ENCODE assay signal across 8 cellular contexts in genomic region chr4:105060628-105061027, GRCh38.
DNase-seq lines count a peak whose midpoint lies in the region; ATAC-seq and TF ChIP-seq lines count a peak whose summit lies in the region.

No MANE protein-coding gene starts in this region.

- H3K9ac ChIP-seq in endodermal cell (ENCODE audit: extremely low read depth, low read length, poor library complexity, severe bottlenecking), result no peak overlapping the region

- peak; percentile 91 for ATAC-seq in GM21423 (IDR thresholded peaks at IDR 0.05; ENCODE audit: unreplicated experiment)
- ATAC-seq in HG03575 (IDR thresholded peaks at IDR 0.05; ENCODE audit: extremely low read depth, insufficient number of reproducible peaks, low FRiP score, unreplicated experiment), result peak; percentile 86
- ATAC-seq in activated T-helper 17 cell treated with anti-CD3 and anti-CD28 coated beads, Interleukin-2, amount 50 U/mL, for 72 hours (replicated peaks), result peak; percentile 71

- no peaks in the 10 kb centered on the region for H3K36me3 ChIP-seq in neutrophil
- no peaks in the 10 kb centered on the region for H3K36me3 ChIP-seq in endodermal cell (ENCODE audit: control insufficient read depth, insufficient read depth, low read length)
- no peaks in the 10 kb centered on the region for H3K36me3 ChIP-seq in H7 (replicated peaks; ENCODE audit: control insufficient read depth, insufficient read depth, low read length)

- peaks cover 84 to 89% of the 10 kb centered on the region in 2 experiments for H3K4me1 ChIP-seq in neutrophil (ENCODE audit: control insufficient read depth in 1 of 2, insufficient read depth in 1 of 2, low read depth in 1 of 2, low read length in 1 of 2)
- H3K4me1 ChIP-seq in endodermal cell (ENCODE audit: control insufficient read depth, insufficient read depth, low read length), result no peaks in the 10 kb centered on the region

- peak overlapping the region; percentile 96 for H3K27ac Mint-ChIP-seq in activated T-helper 17 cell treated with anti-CD3 and anti-CD28 coated beads, Interleukin-2, amount 50 U/mL, for 72 hours
- no peak overlapping the region for H3K27ac Mint-ChIP-seq in endodermal cell

- TF ChIP-seq CTCF in GM12865 (IDR thresholded peaks at IDR 0.05; ENCODE audit: insufficient read depth, low read depth, low read length, missing control alignments), result no peak
- no peak for TF ChIP-seq CTCF in neutrophil (IDR thresholded peaks at IDR 0.05)
- TF ChIP-seq CTCF in endodermal cell (conservative IDR thresholded peaks at IDR 0.05), result no peak

- H3K36me3 Mint-ChIP-seq in activated T-helper 17 cell treated with anti-CD3 and anti-CD28 coated beads, Interleukin-2, amount 50 U/mL, for 72 hours (ENCODE audit: low read depth), result no peaks in the 10 kb centered on the region
- no peaks in the 10 kb centered on the region for H3K36me3 Mint-ChIP-seq in endodermal cell (ENCODE audit: low read depth)

- DNase-seq in GM12865 (ENCODE audit: low read depth) (peak; percentile 94), endodermal cell (no peak), NCI-H510A treated with DMSO at 0.1 percent for 48 hours (lab: John Stamatoyannopoulos, UW) (no peak), H7 (no peak)

- no peaks in the 10 kb centered on the region for H3K9me3 Mint-ChIP-seq in activated T-helper 17 cell treated with anti-CD3 and anti-CD28 coated beads, Interleukin-2, amount 50 U/mL, for 72 hours
- no peaks in the 10 kb centered on the region for H3K9me3 Mint-ChIP-seq in endodermal cell

- H3K4me1 Mint-ChIP-seq in activated T-helper 17 cell treated with anti-CD3 and anti-CD28 coated beads, Interleukin-2, amount 50 U/mL, for 72 hours, result peaks cover 39% of the 10 kb centered on the region
- H3K4me1 Mint-ChIP-seq in endodermal cell, result peaks cover 2% of the 10 kb centered on the region

- H3K9me3 ChIP-seq in neutrophil (no peaks in the 10 kb centered on the region), endodermal cell (ENCODE audit: control insufficient read depth, low read length) (no peaks in the 10 kb centered on the region)

- peak overlapping the region; percentile 74 for H3K4me3 Mint-ChIP-seq in activated T-helper 17 cell treated with anti-CD3 and anti-CD28 coated beads, Interleukin-2, amount 50 U/mL, for 72 hours
- no peak overlapping the region for H3K4me3 Mint-ChIP-seq in endodermal cell

- H3K27ac ChIP-seq in neutrophil (peak overlapping the region; percentile 97), endodermal cell (ENCODE audit: low read depth, low read length) (no peak overlapping the region)

- no peaks in the 10 kb centered on the region for H3K27me3 Mint-ChIP-seq in activated T-helper 17 cell treated with anti-CD3 and anti-CD28 coated beads, Interleukin-2, amount 50 U/mL, for 72 hours
- no peaks in the 10 kb centered on the region for H3K27me3 Mint-ChIP-seq in endodermal cell (ENCODE audit: insufficient read depth)

- H3K27me3 ChIP-seq in neutrophil, result no peaks in the 10 kb centered on the region
- no peaks in the 10 kb centered on the region for H3K27me3 ChIP-seq in endodermal cell (ENCODE audit: control insufficient read depth, insufficient read depth, low read length, poor library complexity, severe bottlenecking)
- no peaks in the 10 kb centered on the region for H3K27me3 ChIP-seq in H7 (ENCODE audit: control insufficient read depth, insufficient read depth, low read length)

- 0 out of 2 replicates have a peak overlapping the region, but pooled peaks have one; percentile 16 for H3K4me3 ChIP-seq in GM12865 (ENCODE audit: low read depth, low read length)
- peak overlapping the region; percentile 37 to 55 for H3K4me3 ChIP-seq in neutrophil (ENCODE audit: low read depth in 1 of 2, low read length in 1 of 2)
- H3K4me3 ChIP-seq in endodermal cell (ENCODE audit: low read length), result no peak overlapping the region
- no peak overlapping the region for H3K4me3 ChIP-seq in H7 (ENCODE audit: insufficient read depth, low read depth, low read length)

- 83% methylated on average over 1 of the region's 1 CpG; no CpG with 5 or more reads in 1 of the 2 experiments for WGBS in endodermal cell (ENCODE audit: insufficient coverage in 1 of 2, insufficient read length in 1 of 2), 2 experiments

Comparison
In these comparisons a context has a peak if more than half of its experiments do, and no peak if none do; other contexts are left out.
1. H3K4me3 ChIP-seq: peak in GM12865 (single experiment) and neutrophil (2 of 2); none in endodermal cell (single experiment) and H7 (single experiment).
2. Peak in every context shown above with its lines, with median percentiles within 50 percentile points of each other: ATAC-seq.